Comparison of ENCODE assay signal across 1 cellular context in genomic region chr4:183503497-183504063, GRCh38.
TF ChIP-seq lines count a peak whose summit lies in the region.

No MANE protein-coding gene starts in this region.

TF ChIP-seq in H1, 55 proteins besides CTCF, POLR2A, EP300 and RAD21:
- TF ChIP-seq ASH2L (IDR thresholded peaks at IDR 0.05; ENCODE audit: low read length) (peak; percentile 50), SAP30 (IDR thresholded peaks at IDR 0.05; ENCODE audit: insufficient read depth, insufficient replicate concordance, low read length) (peak; percentile 88), MAX (IDR thresholded peaks at IDR 0.05) (no peak), HDAC6 (IDR thresholded peaks at IDR 0.05; ENCODE audit: low read depth, low read length) (no peak), BACH1 (IDR thresholded peaks at IDR 0.05; ENCODE audit: low read length) (0 out of 2 replicates have a peak, but pooled peaks have one; percentile 4), RFX5 (IDR thresholded peaks at IDR 0.05; ENCODE audit: borderline replicate concordance, low read depth, low read length) (no peak), GTF2F1 (IDR thresholded peaks at IDR 0.05; ENCODE audit: borderline replicate concordance, low read depth, low read length) (no peak), KDM4A (IDR thresholded peaks at IDR 0.05; ENCODE audit: low read depth, low read length, severe bottlenecking) (peak; percentile 21)
